ENCODE assay signal across 4 cellular contexts in the genomic region with DNA sequence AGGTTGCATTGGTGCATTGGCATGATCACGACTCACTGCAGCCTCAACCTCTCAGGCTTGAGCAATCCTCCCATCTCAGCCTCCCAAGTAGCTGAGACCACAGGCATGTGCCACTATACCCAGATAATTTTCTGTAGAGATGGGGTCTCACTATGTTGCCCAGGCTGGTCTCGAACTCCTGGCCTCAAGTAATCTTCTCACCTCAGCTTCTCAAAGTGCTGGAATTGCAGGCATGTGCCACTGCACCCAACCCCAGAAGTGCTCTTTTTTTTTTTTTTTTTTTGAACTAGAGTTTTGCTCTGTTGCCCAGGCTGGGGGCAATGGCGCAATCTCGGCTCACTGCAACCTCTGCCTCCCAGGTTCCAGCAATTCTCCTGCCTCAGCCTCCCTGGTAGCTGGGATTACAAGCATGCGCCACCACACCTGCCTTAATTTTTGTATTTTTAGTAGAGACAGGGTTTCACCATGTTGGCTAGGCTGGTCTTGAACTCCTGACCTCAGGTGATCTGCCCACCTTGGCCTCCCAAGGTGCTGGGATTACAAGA. TPM values are rescaled to one million over a fixed set of nuclear protein-coding genes. Genes with fewer than 3 reads are reported as not detected.
"Had no signal": no experiment of that assay in that cellular context is flagged by ENCODE, and none has a peak within 500 bp of the region (broad histone marks: within the 10 kb centered on the region; RNA-seq: fewer than 3 reads in every experiment).

No MANE protein-coding gene starts in this region.

RNA-seq across cellular contexts. Expression of gene OPN4, which starts 8.7 kb away (rescaled TPM):
- total RNA-seq: GM23248, H7, HT-29, IMR-90 had no signal

RNA-seq across cellular contexts. Expression of gene LDB3, which starts 22.6 kb away (rescaled TPM):
- total RNA-seq: HT-29 had no signal
